Comparison of ENCODE assay signal across 23 cellular contexts in the genomic region with DNA sequence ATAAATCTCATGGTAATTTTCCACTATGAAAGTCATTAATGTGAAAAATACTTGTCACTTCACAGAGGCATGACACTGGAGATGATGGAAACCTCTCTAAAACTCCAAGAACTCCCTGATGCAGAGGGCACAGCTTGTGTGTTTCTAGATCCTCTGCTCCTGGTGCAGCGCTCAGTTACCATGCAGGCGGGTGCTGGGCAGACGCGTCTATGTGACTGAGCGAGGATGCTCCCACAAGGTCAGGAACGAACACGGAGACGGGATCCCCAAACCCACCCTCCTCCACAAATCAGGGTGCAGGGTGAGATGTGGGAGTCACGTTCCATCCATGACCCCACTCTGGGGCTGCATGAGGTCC.
"Had no signal": no experiment of that assay in that cellular context is flagged by ENCODE, and none has a peak within 500 bp of the region (broad histone marks: within the 10 kb centered on the region; RNA-seq: fewer than 3 reads in every experiment).

No MANE protein-coding gene starts in this region.

- H3K27ac ChIP-seq: breast epithelium, esophagus squamous epithelium, lower lobe of right lung, ovary, psoas muscle, suprapubic skin, transverse colon, uterus, VCaP had no signal

- H3K9me3 Mint-ChIP-seq: dendritic cell treated with granulocyte-macrophage colony-stimulating factor and Interleukin-4, amounts not matched to agents 40 ng/mL and 50 ng/mL, for 4 days; mesothelial cell of epicardium; stimulated activated naive CD8-positive, alpha-beta T cell treated with anti-CD3 and anti-CD28 coated beads, Interleukin-15, amount 100 ng/mL, for 72 hours had no signal

- H3K27me3 Mint-ChIP-seq: activated CD8-positive, alpha-beta memory T cell treated with anti-CD3 and anti-CD28 coated beads, Interleukin-2, amount 10 ng/mL, durations not matched to agents 7 days and 5 days; stimulated activated naive CD8-positive, alpha-beta T cell treated with anti-CD3 and anti-CD28 coated beads, Interleukin-15, amount 100 ng/mL, for 72 hours had no signal

- DNase-seq: activated CD4-positive, alpha-beta T cell treated with anti-CD3 and anti-CD28 coated beads for 1 hour; activated CD4-positive, alpha-beta T cell treated with anti-CD3 and anti-CD28 coated beads, Interleukin-2, amount 50 U/mL, for 48 hours; activated CD8-positive, alpha-beta memory T cell treated with anti-CD3 and anti-CD28 coated beads, Interleukin-2, amount 10 ng/mL, durations not matched to agents 7 days and 5 days; activated effector memory CD4-positive, alpha-beta T cell treated with anti-CD3 and anti-CD28 coated beads, Interleukin-2, amount 50 U/mL, for 16 hours; activated naive CD4-positive, alpha-beta T cell treated with anti-CD3 and anti-CD28 coated beads, Interleukin-2, amount 50 U/mL, for 16 hours; aorta; effector CD8-positive, alpha-beta T cell; esophagus squamous epithelium; left colon; lower lobe of right lung; ovary; right cardiac atrium; stimulated activated naive CD8-positive, alpha-beta T cell treated with anti-CD3 and anti-CD28 coated beads, Interleukin-15, amount 100 ng/mL, for 72 hours; T-helper 2 cell; transverse colon; uterus had no signal

- H3K4me3 Mint-ChIP-seq: activated CD8-positive, alpha-beta memory T cell treated with anti-CD3 and anti-CD28 coated beads, Interleukin-2, amount 10 ng/mL, durations not matched to agents 7 days and 5 days; dendritic cell treated with granulocyte-macrophage colony-stimulating factor and Interleukin-4, amounts not matched to agents 40 ng/mL and 50 ng/mL, for 4 days; mesothelial cell of epicardium; stimulated activated naive CD8-positive, alpha-beta T cell treated with anti-CD3 and anti-CD28 coated beads, Interleukin-15, amount 100 ng/mL, for 72 hours had no signal

- ATAC-seq: activated CD8-positive, alpha-beta memory T cell treated with anti-CD3 and anti-CD28 coated beads, Interleukin-2, amount 10 ng/mL, durations not matched to agents 7 days and 5 days; left colon; lower lobe of right lung; psoas muscle; right cardiac atrium; stimulated activated naive CD8-positive, alpha-beta T cell treated with anti-CD3 and anti-CD28 coated beads, Interleukin-15, amount 100 ng/mL, for 72 hours had no signal

- H3K4me1 ChIP-seq: psoas muscle, uterus had no signal

- H3K36me3 ChIP-seq: breast epithelium, ovary, uterus had no signal

- H3K27ac Mint-ChIP-seq: activated CD8-positive, alpha-beta memory T cell treated with anti-CD3 and anti-CD28 coated beads, Interleukin-2, amount 10 ng/mL, durations not matched to agents 7 days and 5 days; dendritic cell treated with granulocyte-macrophage colony-stimulating factor and Interleukin-4, amounts not matched to agents 40 ng/mL and 50 ng/mL, for 4 days; mesothelial cell of epicardium had no signal

- H3K9me3 ChIP-seq: breast epithelium, esophagus squamous epithelium, lower lobe of right lung, ovary, psoas muscle, suprapubic skin, transverse colon, uterus had no signal

- H3K4me3 ChIP-seq: breast epithelium, esophagus squamous epithelium, lower lobe of right lung, ovary, psoas muscle, suprapubic skin, transverse colon, uterus had no signal

- FAIRE-seq: endothelial cell of umbilical vein had no signal
